In genomic region chr3:151567477-151567876, GRCh38 we compare ENCODE assay signal across 24 cellular contexts.
"Had no signal": no experiment of that assay in that cellular context is flagged by ENCODE, and none has a peak within 500 bp of the region (broad histone marks: within the 10 kb centered on the region; RNA-seq: fewer than 3 reads in every experiment).

No MANE protein-coding gene starts in this region.

- H3K9me3 ChIP-seq: left lung, stomach, suprapubic skin, uterus had no signal

- H2AFZ ChIP-seq: parathyroid adenoma had no signal

- H3K9ac ChIP-seq: parathyroid adenoma had no signal

- H3K36me3 ChIP-seq: cardiac muscle cell, left lung, stomach, suprapubic skin, tibial nerve, uterus had no signal

- DNase-seq: activated CD4-positive, alpha-beta memory T cell treated with anti-CD3 and anti-CD28 coated beads for 36 hours; activated CD4-positive, alpha-beta T cell treated with anti-CD3 and anti-CD28 coated beads for 4 hours; activated CD4-positive, CD25-positive, alpha-beta regulatory T cell; activated CD8-positive, alpha-beta memory T cell treated with anti-CD3 and anti-CD28 coated beads, Interleukin-2, amount 10 ng/mL, durations not matched to agents 7 days and 5 days; activated effector memory CD4-positive, alpha-beta T cell treated with anti-CD3 and anti-CD28 coated beads, Interleukin-2, amount 50 U/mL, for 16 hours; activated naive CD4-positive, alpha-beta T cell treated with anti-CD3 and anti-CD28 coated beads, Interleukin-2, amount 10 ng/mL, durations not matched to agents 7 days and 5 days; activated naive CD8-positive, alpha-beta T cell treated with anti-CD3 and anti-CD28 coated beads, Interleukin-2, amount 50 U/mL, for 24 hours; activated T-cell treated with anti-CD3 and anti-CD28 coated beads for 4 hours; effector CD4-positive, alpha-beta T cell; foreskin keratinocyte; kidney glomerular epithelial cell; left lung; nucleus accumbens; right cardiac atrium; stomach; T1000; uterus had no signal

- H3K79me2 ChIP-seq: parathyroid adenoma had no signal

- H3K4me1 ChIP-seq: left lung, parathyroid adenoma, stomach, suprapubic skin, tibial nerve had no signal

- H3K4me1 Mint-ChIP-seq: activated CD8-positive, alpha-beta memory T cell treated with anti-CD3 and anti-CD28 coated beads, Interleukin-2, amount 10 ng/mL, durations not matched to agents 7 days and 5 days; activated naive CD4-positive, alpha-beta T cell treated with anti-CD3 and anti-CD28 coated beads, Interleukin-2, amount 10 ng/mL, durations not matched to agents 7 days and 5 days; activated naive CD8-positive, alpha-beta T cell treated with anti-CD3 and anti-CD28 coated beads, Interleukin-2, amount 50 U/mL, for 24 hours had no signal

- H3K9me3 Mint-ChIP-seq: activated CD4-positive, alpha-beta memory T cell treated with anti-CD3 and anti-CD28 coated beads for 36 hours; activated naive CD4-positive, alpha-beta T cell treated with anti-CD3 and anti-CD28 coated beads, Interleukin-2, amount 10 ng/mL, durations not matched to agents 7 days and 5 days; activated naive CD8-positive, alpha-beta T cell treated with anti-CD3 and anti-CD28 coated beads, Interleukin-2, amount 50 U/mL, for 24 hours; dendritic cell treated with granulocyte-macrophage colony-stimulating factor and Interleukin-4, amounts not matched to agents 40 ng/mL and 50 ng/mL, for 4 days; natural killer cell treated with Interleukin-12 subunit alpha and Interleukin-12 subunit beta and Interleukin-15 and Interleukin-18, amount 100 ng/mL, for 72 hours had no signal

- H3K36me3 Mint-ChIP-seq: activated CD4-positive, alpha-beta memory T cell treated with anti-CD3 and anti-CD28 coated beads for 36 hours; activated CD8-positive, alpha-beta memory T cell treated with anti-CD3 and anti-CD28 coated beads, Interleukin-2, amount 10 ng/mL, durations not matched to agents 7 days and 5 days; activated naive CD4-positive, alpha-beta T cell treated with anti-CD3 and anti-CD28 coated beads, Interleukin-2, amount 10 ng/mL, durations not matched to agents 7 days and 5 days; natural killer cell treated with Interleukin-12 subunit alpha and Interleukin-12 subunit beta and Interleukin-15 and Interleukin-18, amount 100 ng/mL, for 72 hours had no signal

- H3K27me3 ChIP-seq: cardiac muscle cell, foreskin keratinocyte, left lung, stomach, suprapubic skin, tibial nerve, uterus had no signal

- H3K27ac ChIP-seq: cardiac muscle cell, foreskin keratinocyte, left lung, parathyroid adenoma, stomach, suprapubic skin, tibial nerve had no signal

- H3K4me3 Mint-ChIP-seq: activated CD4-positive, alpha-beta memory T cell treated with anti-CD3 and anti-CD28 coated beads for 36 hours; activated CD8-positive, alpha-beta memory T cell treated with anti-CD3 and anti-CD28 coated beads, Interleukin-2, amount 10 ng/mL, durations not matched to agents 7 days and 5 days; activated naive CD4-positive, alpha-beta T cell treated with anti-CD3 and anti-CD28 coated beads, Interleukin-2, amount 10 ng/mL, durations not matched to agents 7 days and 5 days; activated naive CD8-positive, alpha-beta T cell treated with anti-CD3 and anti-CD28 coated beads, Interleukin-2, amount 50 U/mL, for 24 hours; dendritic cell treated with granulocyte-macrophage colony-stimulating factor and Interleukin-4, amounts not matched to agents 40 ng/mL and 50 ng/mL, for 4 days; natural killer cell treated with Interleukin-12 subunit alpha and Interleukin-12 subunit beta and Interleukin-15 and Interleukin-18, amount 100 ng/mL, for 72 hours had no signal

- H3K4me3 ChIP-seq: cardiac muscle cell, left lung, lung, stomach, suprapubic skin, tibial nerve, uterus had no signal

- ATAC-seq: activated CD8-positive, alpha-beta memory T cell treated with anti-CD3 and anti-CD28 coated beads, Interleukin-2, amount 10 ng/mL, durations not matched to agents 7 days and 5 days; activated naive CD8-positive, alpha-beta T cell treated with anti-CD3 and anti-CD28 coated beads, Interleukin-2, amount 50 U/mL, for 24 hours; foreskin keratinocyte; left lung had no signal

- H3K27me3 Mint-ChIP-seq: activated CD4-positive, alpha-beta memory T cell treated with anti-CD3 and anti-CD28 coated beads for 36 hours; activated CD8-positive, alpha-beta memory T cell treated with anti-CD3 and anti-CD28 coated beads, Interleukin-2, amount 10 ng/mL, durations not matched to agents 7 days and 5 days; dendritic cell treated with granulocyte-macrophage colony-stimulating factor and Interleukin-4, amounts not matched to agents 40 ng/mL and 50 ng/mL, for 4 days had no signal

- H3K27ac Mint-ChIP-seq: activated CD4-positive, alpha-beta memory T cell treated with anti-CD3 and anti-CD28 coated beads for 36 hours; activated CD8-positive, alpha-beta memory T cell treated with anti-CD3 and anti-CD28 coated beads, Interleukin-2, amount 10 ng/mL, durations not matched to agents 7 days and 5 days; activated naive CD4-positive, alpha-beta T cell treated with anti-CD3 and anti-CD28 coated beads, Interleukin-2, amount 10 ng/mL, durations not matched to agents 7 days and 5 days; activated naive CD8-positive, alpha-beta T cell treated with anti-CD3 and anti-CD28 coated beads, Interleukin-2, amount 50 U/mL, for 24 hours; dendritic cell treated with granulocyte-macrophage colony-stimulating factor and Interleukin-4, amounts not matched to agents 40 ng/mL and 50 ng/mL, for 4 days; natural killer cell treated with Interleukin-12 subunit alpha and Interleukin-12 subunit beta and Interleukin-15 and Interleukin-18, amount 100 ng/mL, for 72 hours had no signal
